1 cellular context compared by ENCODE assay signal in the genomic region with DNA sequence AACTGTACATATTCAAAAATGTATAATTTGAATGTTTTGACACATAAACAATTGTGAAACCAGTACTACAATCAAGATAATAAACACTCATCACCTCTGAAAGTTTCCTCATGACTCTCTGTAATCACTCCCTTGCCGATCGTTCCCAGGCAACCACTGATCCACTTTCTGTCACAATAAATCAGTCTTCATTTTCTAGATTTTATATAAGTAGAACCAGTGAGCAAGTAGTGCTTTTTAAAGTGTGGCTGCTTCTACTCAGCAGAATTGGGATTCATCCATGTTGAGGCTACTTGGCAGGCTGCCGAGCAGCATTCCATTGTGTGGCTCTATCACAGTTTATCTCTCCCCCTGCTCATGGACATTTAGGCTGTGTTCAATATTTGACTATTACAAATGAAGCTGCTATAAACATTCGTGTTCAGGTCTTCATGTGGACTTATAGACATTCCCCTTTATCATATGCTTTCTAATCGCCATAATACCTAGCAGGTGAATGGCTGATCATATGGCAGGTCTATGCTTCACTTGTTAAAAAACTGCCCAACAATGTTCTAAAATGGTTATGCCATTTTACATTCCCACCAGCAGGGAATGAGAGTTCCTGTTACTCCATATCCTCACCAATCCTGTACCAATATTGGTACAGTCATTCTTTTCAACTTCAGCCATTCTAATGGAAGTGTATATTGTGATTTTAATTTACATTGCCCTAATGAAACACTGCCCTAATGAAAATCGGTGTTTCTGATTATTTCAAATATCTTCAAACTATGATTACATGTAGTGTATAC.
TF ChIP-seq lines count a peak whose summit lies in the region.

No MANE protein-coding gene starts in this region.

TF ChIP-seq in IMR-90, 13 proteins besides CTCF, POLR2A, EP300 and RAD21:
- TF ChIP-seq MAZ (IDR thresholded peaks at IDR 0.05; ENCODE audit: borderline replicate concordance, low read depth, low read length) (no peak), MAFK (IDR thresholded peaks at IDR 0.05; ENCODE audit: low read depth, low read length) (no peak), MXI1 (IDR thresholded peaks at IDR 0.05; ENCODE audit: borderline replicate concordance, low read depth, low read length) (no peak), RCOR1 (IDR thresholded peaks at IDR 0.05; ENCODE audit: insufficient replicate concordance, low read length) (no peak), RFX5 (IDR thresholded peaks at IDR 0.05; ENCODE audit: low read depth, low read length) (no peak), CEBPB (IDR thresholded peaks at IDR 0.05; ENCODE audit: low read depth, low read length) (no peak), CHD1 (IDR thresholded peaks at IDR 0.05; ENCODE audit: low read depth, low read length) (no peak), BHLHE40 (IDR thresholded peaks at IDR 0.05; ENCODE audit: low read depth, low read length) (no peak), NFE2L2 (IDR thresholded peaks at IDR 0.05; ENCODE audit: low read depth, low read length) (no peak), SMC3 (IDR thresholded peaks at IDR 0.05; ENCODE audit: low read depth, low read length) (no peak), FOS (IDR thresholded peaks at IDR 0.05; ENCODE audit: low read depth, low read length) (no peak)
- TF ChIP-seq, protein P1, sequence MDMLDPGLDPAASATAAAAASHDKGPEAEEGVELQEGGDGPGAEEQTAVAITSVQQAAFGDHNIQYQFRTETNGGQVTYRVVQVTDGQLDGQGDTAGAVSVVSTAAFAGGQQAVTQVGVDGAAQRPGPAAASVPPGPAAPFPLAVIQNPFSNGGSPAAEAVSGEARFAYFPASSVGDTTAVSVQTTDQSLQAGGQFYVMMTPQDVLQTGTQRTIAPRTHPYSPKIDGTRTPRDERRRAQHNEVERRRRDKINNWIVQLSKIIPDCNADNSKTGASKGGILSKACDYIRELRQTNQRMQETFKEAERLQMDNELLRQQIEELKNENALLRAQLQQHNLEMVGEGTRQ (IDR thresholded peaks at IDR 0.05; ENCODE audit: low read depth, low read length), result no peak
- TF ChIP-seq, protein P2, sequence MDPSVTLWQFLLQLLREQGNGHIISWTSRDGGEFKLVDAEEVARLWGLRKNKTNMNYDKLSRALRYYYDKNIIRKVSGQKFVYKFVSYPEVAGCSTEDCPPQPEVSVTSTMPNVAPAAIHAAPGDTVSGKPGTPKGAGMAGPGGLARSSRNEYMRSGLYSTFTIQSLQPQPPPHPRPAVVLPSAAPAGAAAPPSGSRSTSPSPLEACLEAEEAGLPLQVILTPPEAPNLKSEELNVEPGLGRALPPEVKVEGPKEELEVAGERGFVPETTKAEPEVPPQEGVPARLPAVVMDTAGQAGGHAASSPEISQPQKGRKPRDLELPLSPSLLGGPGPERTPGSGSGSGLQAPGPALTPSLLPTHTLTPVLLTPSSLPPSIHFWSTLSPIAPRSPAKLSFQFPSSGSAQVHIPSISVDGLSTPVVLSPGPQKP (IDR thresholded peaks at IDR 0.05; ENCODE audit: borderline replicate concordance, low read depth, low read length), result no peak
